In genomic region chr5:180318456-180319089, GRCh38 we compare ENCODE assay signal across 31 cellular contexts. TPM values are rescaled to one million over a fixed set of nuclear protein-coding genes. Genes with fewer than 3 reads are reported as not detected.
"Had no signal": no experiment of that assay in that cellular context is flagged by ENCODE, and none has a peak within 500 bp of the region (broad histone marks: within the 10 kb centered on the region; RNA-seq: fewer than 3 reads in every experiment).

No MANE protein-coding gene starts in this region.

- H3K4me3 Mint-ChIP-seq: activated CD4-positive, alpha-beta T cell treated with anti-CD3 and anti-CD28 coated beads, Interleukin-2, amount 10 ng/mL, durations not matched to agents 24 days and 14 days; activated CD8-positive, alpha-beta T cell treated with anti-CD3 and anti-CD28 coated beads for 36 hours; activated naive CD4-positive, alpha-beta T cell treated with anti-CD3 and anti-CD28 coated beads for 36 hours; activated T-cell treated with anti-CD3 and anti-CD28 coated beads, Interleukin-2, amount 50 U/mL, for 24 hours; T-helper 1 cell treated with Interleukin-12 subunit alpha and Interleukin-12 subunit beta and Interleukin-4 antibody, amounts not matched to agents 30 μg/mL and 1 μg/mL, for 36 hours; T-helper 2 cell treated with Interferon-gamma antibody and Interleukin-4, amounts not matched to agents 5 μg/mL and 100 μg/mL, for 36 hours had no signal

- H3K4me1 Mint-ChIP-seq: activated CD4-positive, alpha-beta T cell treated with anti-CD3 and anti-CD28 coated beads, Interleukin-2, amount 10 ng/mL, durations not matched to agents 24 days and 14 days had no signal

- H3K9me3 ChIP-seq: adrenal gland, body of pancreas, breast epithelium, SJSA1, SK-N-SH had no signal

- ATAC-seq: activated CD8-positive, alpha-beta T cell treated with anti-CD3 and anti-CD28 coated beads for 36 hours; activated naive CD4-positive, alpha-beta T cell treated with anti-CD3 and anti-CD28 coated beads, Interleukin-2, amount 50 U/mL, for 72 hours; body of pancreas had no signal

- DNase-seq: activated CD4-positive, alpha-beta T cell treated with anti-CD3 and anti-CD28 coated beads, Interleukin-2, amount 10 ng/mL, durations not matched to agents 24 days and 14 days; activated CD4-positive, alpha-beta T cell treated with anti-CD3 and anti-CD28 coated beads, Interleukin-2, amount 50 U/mL, for 4 hours; activated CD8-positive, alpha-beta T cell treated with anti-CD3 and anti-CD28 coated beads for 36 hours; activated gamma-delta T cell treated with Interleukin-2 at 50 U/mL for 16 hours; activated naive CD4-positive, alpha-beta T cell treated with anti-CD3 and anti-CD28 coated beads for 36 hours; activated T-cell treated with anti-CD3 and anti-CD28 coated beads, Interleukin-2, amount 50 U/mL, for 24 hours; adrenal gland; body of pancreas; Karpas-422; NCI-H1105; NCI-H1417 treated with DMSO at 0.1 percent for 48 hours; NCI-H1694; NCI-H1930; NCI-H2081 treated with DMSO at 0.1 percent for 48 hours; NCI-H226; NCI-H446 treated with DMSO at 0.1 percent for 48 hours; NCI-H524; PC-9; SHP77 treated with DMSO at 0.1 percent for 48 hours; SK-N-SH had no signal

- H3K4me1 ChIP-seq: adrenal gland, body of pancreas, breast epithelium, SJSA1 had no signal

- H3K36me3 Mint-ChIP-seq: activated naive CD4-positive, alpha-beta T cell treated with anti-CD3 and anti-CD28 coated beads, Interleukin-2, amount 50 U/mL, for 72 hours had no signal

- H2AFZ ChIP-seq: PC-9 had no signal

- H3K27me3 ChIP-seq: adrenal gland, body of pancreas, breast epithelium, SJSA1 had no signal

- H3K9ac ChIP-seq: SK-N-SH had no signal

- H3K4me2 ChIP-seq: PC-9, SK-N-SH had no signal

- H3K4me3 ChIP-seq: adrenal gland, body of pancreas, breast epithelium, PC-9, SJSA1 had no signal

- H3K36me3 ChIP-seq: adrenal gland, breast epithelium had no signal

- H3K27ac ChIP-seq: adrenal gland, body of pancreas, breast epithelium, PC-9, RWPE1, SJSA1 had no signal

- H3K27ac Mint-ChIP-seq: activated CD4-positive, alpha-beta T cell treated with anti-CD3 and anti-CD28 coated beads, Interleukin-2, amount 10 ng/mL, durations not matched to agents 24 days and 14 days; activated CD8-positive, alpha-beta T cell treated with anti-CD3 and anti-CD28 coated beads for 36 hours; activated naive CD4-positive, alpha-beta T cell treated with anti-CD3 and anti-CD28 coated beads for 36 hours; activated naive CD4-positive, alpha-beta T cell treated with anti-CD3 and anti-CD28 coated beads, Interleukin-2, amount 50 U/mL, for 72 hours; activated T-cell treated with anti-CD3 and anti-CD28 coated beads, Interleukin-2, amount 50 U/mL, for 24 hours; activated T-helper 2 cell treated with anti-CD3 and anti-CD28 coated beads, Interferon-gamma antibody, Interleukin-2, Interleukin-4, amounts not matched to agents 10 μg/mL and 5 μg/mL and 100 μg/mL, durations not matched to agents 14 hours and 24 hours and 36 hours; T-helper 1 cell treated with Interleukin-12 subunit alpha and Interleukin-12 subunit beta and Interleukin-4 antibody, amounts not matched to agents 30 μg/mL and 1 μg/mL, for 36 hours; T-helper 2 cell treated with Interferon-gamma antibody and Interleukin-4, amounts not matched to agents 5 μg/mL and 100 μg/mL, for 36 hours had no signal

- H3K9me3 Mint-ChIP-seq: activated CD4-positive, alpha-beta T cell treated with anti-CD3 and anti-CD28 coated beads, Interleukin-2, amount 10 ng/mL, durations not matched to agents 24 days and 14 days; activated CD8-positive, alpha-beta T cell treated with anti-CD3 and anti-CD28 coated beads for 36 hours; activated naive CD4-positive, alpha-beta T cell treated with anti-CD3 and anti-CD28 coated beads for 36 hours; activated naive CD4-positive, alpha-beta T cell treated with anti-CD3 and anti-CD28 coated beads, Interleukin-2, amount 50 U/mL, for 72 hours; activated T-cell treated with anti-CD3 and anti-CD28 coated beads, Interleukin-2, amount 50 U/mL, for 24 hours; activated T-helper 2 cell treated with anti-CD3 and anti-CD28 coated beads, Interferon-gamma antibody, Interleukin-2, Interleukin-4, amounts not matched to agents 10 μg/mL and 5 μg/mL and 100 μg/mL, durations not matched to agents 14 hours and 24 hours and 36 hours; T-helper 1 cell treated with Interleukin-12 subunit alpha and Interleukin-12 subunit beta and Interleukin-4 antibody, amounts not matched to agents 30 μg/mL and 1 μg/mL, for 36 hours; T-helper 2 cell treated with Interferon-gamma antibody and Interleukin-4, amounts not matched to agents 5 μg/mL and 100 μg/mL, for 36 hours had no signal

- FAIRE-seq: astrocyte, RCC 7860, TTC549 had no signal

- H3K27me3 Mint-ChIP-seq: activated CD4-positive, alpha-beta T cell treated with anti-CD3 and anti-CD28 coated beads, Interleukin-2, amount 10 ng/mL, durations not matched to agents 24 days and 14 days; activated CD8-positive, alpha-beta T cell treated with anti-CD3 and anti-CD28 coated beads for 36 hours; activated T-cell treated with anti-CD3 and anti-CD28 coated beads, Interleukin-2, amount 50 U/mL, for 24 hours had no signal

RNA-seq across cellular contexts. Expression of gene GFPT2, which starts 34.6 kb away (rescaled TPM):
- total RNA-seq: activated CD8-positive, alpha-beta T cell treated with anti-CD3 and anti-CD28 coated beads for 36 hours; activated T-helper 2 cell treated with anti-CD3 and anti-CD28 coated beads, Interferon-gamma antibody, Interleukin-2, Interleukin-4, amounts not matched to agents 10 μg/mL and 5 μg/mL and 100 μg/mL, durations not matched to agents 14 hours and 24 hours and 36 hours; OCI-LY7 had no signal
